Comparison of ENCODE assay signal across 14 cellular contexts in genomic region chrX:63657821-63658220, GRCh38.
DNase-seq lines count a peak whose midpoint lies in the region; ATAC-seq and TF ChIP-seq lines count a peak whose summit lies in the region.
"Had no signal": no experiment of that assay in that cellular context is flagged by ENCODE, and none has a peak within 500 bp of the region (broad histone marks: within the 10 kb centered on the region; RNA-seq: fewer than 3 reads in every experiment).

No MANE protein-coding gene starts in this region.

- H3K27me3 Mint-ChIP-seq in MCF 10A (ENCODE audit: insufficient read depth, unreplicated experiment), result no peaks in the 10 kb centered on the region
- no peaks in the 10 kb centered on the region for H3K27me3 Mint-ChIP-seq in naive thymus-derived CD8-positive, alpha-beta T cell
- H3K27me3 Mint-ChIP-seq: activated B cell treated with CpG ODN at 0.5 μM for 24 hours had no signal

- POLR2A ChIA-PET in MCF 10A (lab: Yijun Ruan, JAX), result no interaction called here
- POLR2A ChIA-PET in naive thymus-derived CD8-positive, alpha-beta T cell (lab: Charles Lee), result no interaction called here
- POLR2A ChIA-PET in A673 (lab: Charles Lee; ENCODE audit: low non-redundant PET), result no interaction called here

- intact Hi-C loops in MCF 10A (cut with micrococcal nuclease) (no loop called here), A673 (cut with micrococcal nuclease; ENCODE audit: unreplicated experiment) (no loop called here)

- H3K27ac Mint-ChIP-seq in MCF 10A (ENCODE audit: low read depth, unreplicated experiment), result peak overlapping the region; percentile 86
- no peak overlapping the region for H3K27ac Mint-ChIP-seq in naive thymus-derived CD8-positive, alpha-beta T cell
- H3K27ac Mint-ChIP-seq: activated B cell treated with CpG ODN at 0.5 μM for 24 hours; activated naive CD4-positive, alpha-beta T cell treated with anti-CD3 and anti-CD28 coated beads, Interleukin-2, amount 50 U/mL, for 72 hours had no signal

- ATAC-seq in naive thymus-derived CD8-positive, alpha-beta T cell, result no peak
- ATAC-seq: activated naive CD4-positive, alpha-beta T cell treated with anti-CD3 and anti-CD28 coated beads, Interleukin-2, amount 50 U/mL, for 72 hours; GM12878 had no signal

- BruUV-seq in MCF 10A (replicated peaks; lab: Mats Ljungman, UMichigan) (no TSS peak), A673 (replicated peaks; lab: Mats Ljungman, UMichigan) (no TSS peak)

- no peak overlapping the region for H3K27ac ChIP-seq in A673 (ENCODE audit: low read depth, low read length, poor library complexity, severe bottlenecking)
- H3K27ac ChIP-seq: 22Rv1 had no signal

- no peaks in the 10 kb centered on the region for H3K36me3 Mint-ChIP-seq in MCF 10A (ENCODE audit: insufficient read depth, unreplicated experiment)
- H3K36me3 Mint-ChIP-seq in naive thymus-derived CD8-positive, alpha-beta T cell, result peaks cover 6 to 76% (median 43%) of the 10 kb centered on the region in 3 donors

- H3K4me3 ChIP-seq in A673 (ENCODE audit: low read depth, low read length, poor library complexity, severe bottlenecking), result no peak overlapping the region
- H3K4me3 ChIP-seq: esophagus squamous epithelium, GM12878 had no signal

- no peaks in the 10 kb centered on the region for H3K36me3 ChIP-seq in A673 (ENCODE audit: insufficient read depth, low read length, poor library complexity, severe bottlenecking)

- peak; percentile 48 for DNase-seq in SIG-M5 treated with dmso at 0.1 percent for 504 hours (lab: John Stamatoyannopoulos, UW; ENCODE audit: unreplicated experiment)
- no peak for DNase-seq in SIG-M5 (lab: John Stamatoyannopoulos, UW)
- peak; percentile 70 for DNase-seq in MCF 10A (ENCODE audit: unreplicated experiment)
- DNase-seq in hepatic stellate cell (ENCODE audit: low spot score), result peak; percentile 7
- no peak for DNase-seq in naive thymus-derived CD8-positive, alpha-beta T cell
- DNase-seq in A673 (ENCODE audit: low spot score), result no peak
- DNase-seq in GM20000 (ENCODE audit: low spot score), result no peak
- DNase-seq in SHP77 treated with DMSO at 0.1 percent for 48 hours (lab: John Stamatoyannopoulos, UW), result no peak
- DNase-seq: activated B cell treated with CpG ODN at 0.5 μM for 24 hours, esophagus squamous epithelium, NCI-H69 had no signal

- H3K4me3 Mint-ChIP-seq in MCF 10A (ENCODE audit: unreplicated experiment), result no peak overlapping the region
- H3K4me3 Mint-ChIP-seq in naive thymus-derived CD8-positive, alpha-beta T cell, result no peak overlapping the region
- H3K4me3 Mint-ChIP-seq: activated B cell treated with CpG ODN at 0.5 μM for 24 hours had no signal

- CTCF ChIA-PET in MCF 10A (lab: Yijun Ruan, JAX) (interaction anchor here (0.6 kb wide), 1 partner anchor 36 kb away, joined by 3 read pairs; no protein-coding TSS in a partner anchor), A673 (lab: Charles Lee) (no interaction called here)

- no peak for TF ChIP-seq CTCF in MCF 10A (IDR thresholded peaks at IDR 0.05; ENCODE audit: unreplicated experiment)
- no peak for TF ChIP-seq CTCF in A673 (conservative IDR thresholded peaks at IDR 0.05; ENCODE audit: low read depth, low read length)
- TF ChIP-seq CTCF in GM20000 (IDR thresholded peaks at IDR 0.05; ENCODE audit: extremely low read depth, missing control alignments), result no peak

- H3K9me3 ChIP-seq in A673 (ENCODE audit: low read depth, low read length, poor library complexity, severe bottlenecking), result no peaks in the 10 kb centered on the region
- H3K9me3 ChIP-seq: esophagus squamous epithelium had no signal

- H3K9me3 Mint-ChIP-seq in MCF 10A (ENCODE audit: unreplicated experiment), result no peaks in the 10 kb centered on the region
- no peaks in the 10 kb centered on the region for H3K9me3 Mint-ChIP-seq in naive thymus-derived CD8-positive, alpha-beta T cell
- H3K9me3 Mint-ChIP-seq: activated B cell treated with CpG ODN at 0.5 μM for 24 hours; activated naive CD4-positive, alpha-beta T cell treated with anti-CD3 and anti-CD28 coated beads, Interleukin-2, amount 50 U/mL, for 72 hours had no signal

- no peaks in the 10 kb centered on the region for H3K4me1 ChIP-seq in A673 (ENCODE audit: insufficient read depth, low read length, poor library complexity, severe bottlenecking)
- H3K4me1 ChIP-seq: esophagus squamous epithelium had no signal

- peaks cover 7% of the 10 kb centered on the region for H3K4me1 Mint-ChIP-seq in MCF 10A (ENCODE audit: insufficient read depth, unreplicated experiment)
- no peaks in the 10 kb centered on the region for H3K4me1 Mint-ChIP-seq in naive thymus-derived CD8-positive, alpha-beta T cell
- H3K4me1 Mint-ChIP-seq: activated B cell treated with CpG ODN at 0.5 μM for 24 hours had no signal

- H3K27me3 ChIP-seq in A673 (replicated peaks; ENCODE audit: insufficient read depth, low read depth, low read length, poor library complexity), result no peaks in the 10 kb centered on the region

Comparison
In these comparisons a context has a peak if more than half of its experiments do, and no peak if none do; other contexts are left out.
1. DNase-seq: peak in SIG-M5 treated with dmso at 0.1 percent for 504 hours (single experiment), MCF 10A (single experiment) and hepatic stellate cell (single experiment); none in SIG-M5 (single experiment), naive thymus-derived CD8-positive, alpha-beta T cell (0 of 10), A673 (single experiment), GM20000 (single experiment) and SHP77 treated with DMSO at 0.1 percent for 48 hours (single experiment).